Comparison of ENCODE assay signal across 16 cellular contexts in the genomic region with DNA sequence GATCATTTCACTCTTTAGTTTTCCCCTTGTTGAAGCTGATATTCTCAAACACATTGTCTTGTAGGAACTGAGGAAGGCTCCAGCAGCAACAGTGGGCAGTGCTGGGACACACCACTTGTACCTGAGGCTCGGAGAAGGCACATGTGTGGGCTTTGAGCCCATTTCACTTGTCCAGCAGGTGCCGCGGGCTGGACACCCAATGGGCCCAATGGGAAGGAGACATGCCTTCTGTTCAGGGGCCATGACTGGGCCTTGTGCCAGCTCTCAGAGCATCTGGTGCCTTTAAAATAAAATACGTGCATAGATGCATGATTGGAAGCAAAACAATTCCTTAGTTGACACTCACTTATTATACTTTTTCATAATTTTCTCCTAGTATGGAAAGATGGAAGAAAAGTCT.
"Had no signal": no experiment of that assay in that cellular context is flagged by ENCODE, and none has a peak within 500 bp of the region (broad histone marks: within the 10 kb centered on the region; RNA-seq: fewer than 3 reads in every experiment).

No MANE protein-coding gene starts in this region.

- DNase-seq: KBM-7, MV-4-11, NCI-H1048, NCI-H1105, NCI-H1417, NCI-H1436 treated with DMSO at 0.1 percent for 48 hours, NCI-H187, NCI-H2029, NCI-H2081 treated with DMSO at 0.1 percent for 48 hours, NCI-H2227 treated with DMSO at 0.1 percent for 48 hours, NCI-H526, NCI-H82, Right ventricle myocardium superior, RPMI8226, SIG-M5, T-cell had no signal
